Comparison of ENCODE assay signal across 21 cellular contexts in genomic region chr5:54861212-54861894, GRCh38.
A peak's percentile ranks its signal among the peaks of the same experiment; 100 is the strongest.
DNase-seq lines count a peak whose midpoint lies in the region; ATAC-seq and TF ChIP-seq lines count a peak whose summit lies in the region.
"Had no signal": no experiment of that assay in that cellular context is flagged by ENCODE, and none has a peak within 500 bp of the region (broad histone marks: within the 10 kb centered on the region; RNA-seq: fewer than 3 reads in every experiment).

No MANE protein-coding gene starts in this region.

- no peak overlapping the region for H3K27ac Mint-ChIP-seq in activated CD8-positive, alpha-beta memory T cell treated with anti-CD3 and anti-CD28 coated beads, Interleukin-2, amount 10 ng/mL, durations not matched to agents 7 days and 5 days
- H3K27ac Mint-ChIP-seq in activated T-cell treated with anti-CD3 and anti-CD28 coated beads, Interleukin-2, amount 50 U/mL, for 24 hours: no peak overlapping the region
- H3K27ac Mint-ChIP-seq: activated CD4-positive, alpha-beta memory T cell treated with anti-CD3 and anti-CD28 coated beads, Interleukin-2, amount 10 ng/mL, durations not matched to agents 7 days and 5 days; activated naive CD8-positive, alpha-beta T cell; activated T-helper 1 cell treated with anti-CD3 and anti-CD28 coated beads, Interleukin-12 subunit alpha, Interleukin-12 subunit beta, Interleukin-2, Interleukin-4 antibody, amounts not matched to agents 30 ng/mL and 10 ng/mL and 1 ng/mL, durations not matched to agents 14 hours and 24 hours and 36 hours; nephron progenitor cell; stimulated activated effector memory CD8-positive, alpha-beta T cell treated with anti-CD3 and anti-CD28 coated beads, Interleukin-12 subunit alpha, Interleukin-12 subunit beta, amount 100 ng/mL, for 72 hours; T-helper 1 cell treated with Interleukin-12 subunit alpha and Interleukin-12 subunit beta and Interleukin-4 antibody, amounts not matched to agents 30 μg/mL and 1 μg/mL, for 36 hours had no signal

- H3K4me3 ChIP-seq in SJSA1 (no peak overlapping the region), fibroblast of lung (replicated peaks in 1 of 4; ENCODE audit: control extremely low read depth in 1 of 4, insufficient read depth in 1 of 4, low read depth in 3 of 4, low read length in 4 of 4) (no peak overlapping the region), parathyroid adenoma (ENCODE audit: low read depth, low read length) (no peak overlapping the region), SK-N-SH (ENCODE audit: low read depth in 2 of 2, low read length in 1 of 2) (no peak overlapping the region)
- H3K4me3 ChIP-seq: K562 had no signal

- peaks cover 55% of the 10 kb centered on the region for H3K27me3 Mint-ChIP-seq in activated CD8-positive, alpha-beta memory T cell treated with anti-CD3 and anti-CD28 coated beads, Interleukin-2, amount 10 ng/mL, durations not matched to agents 7 days and 5 days
- H3K27me3 Mint-ChIP-seq in activated T-cell treated with anti-CD3 and anti-CD28 coated beads, Interleukin-2, amount 50 U/mL, for 24 hours: peaks cover 70% of the 10 kb centered on the region

- no peaks in the 10 kb centered on the region for H3K27me3 ChIP-seq in SJSA1 (replicated peaks)
- H3K27me3 ChIP-seq in fibroblast of lung (ENCODE audit: control insufficient read depth, insufficient read depth, low read length): no peaks in the 10 kb centered on the region
- no peaks in the 10 kb centered on the region for H3K27me3 ChIP-seq in parathyroid adenoma (ENCODE audit: control insufficient read depth, insufficient read depth, low read length)
- H3K27me3 ChIP-seq in SK-N-SH (ENCODE audit: insufficient read depth): peaks cover 21% of the 10 kb centered on the region; the same call in 1 of the 2 replicates

- H3K9me3 Mint-ChIP-seq in activated CD8-positive, alpha-beta memory T cell treated with anti-CD3 and anti-CD28 coated beads, Interleukin-2, amount 10 ng/mL, durations not matched to agents 7 days and 5 days (ENCODE audit: low read depth): peaks cover 22% of the 10 kb centered on the region
- H3K9me3 Mint-ChIP-seq in activated T-cell treated with anti-CD3 and anti-CD28 coated beads, Interleukin-2, amount 50 U/mL, for 24 hours: peaks cover 27% of the 10 kb centered on the region

- H3K4me1 ChIP-seq in SJSA1 (replicated peaks) (peaks cover 14% of the 10 kb centered on the region), fibroblast of lung (ENCODE audit: control insufficient read depth, extremely low read depth, insufficient read depth, low read length) (peaks cover 14% of the 10 kb centered on the region), parathyroid adenoma (no peaks in the 10 kb centered on the region), SK-N-SH (ENCODE audit: control insufficient read depth in 1 of 2, insufficient read depth in 2 of 2, low read depth in 1 of 2, low read length in 1 of 2) (no peaks in the 10 kb centered on the region; a peak in 1 of 4 replicates)

- peak; percentile 27 for DNase-seq in AG20443 (ENCODE audit: low spot score)
- peak in 1 of 2 experiments; percentile 49 for DNase-seq in SJSA1 (ENCODE audit: low read depth in 1 of 2, low spot score in 2 of 2)
- DNase-seq in fibroblast of lung (ENCODE audit: low read depth in 2 of 2): peak; percentile 75 to 84
- no peak for DNase-seq in activated CD8-positive, alpha-beta memory T cell treated with anti-CD3 and anti-CD28 coated beads, Interleukin-2, amount 10 ng/mL, durations not matched to agents 7 days and 5 days
- DNase-seq in activated T-cell treated with anti-CD3 and anti-CD28 coated beads, Interleukin-2, amount 50 U/mL, for 24 hours: no peak
- DNase-seq in SK-N-SH: no peak
- DNase-seq: ACHN; activated CD4-positive, alpha-beta memory T cell treated with anti-CD3 and anti-CD28 coated beads, Interleukin-2, amount 10 ng/mL, durations not matched to agents 7 days and 5 days; H9; mesendoderm; NCI-H1930; nephron progenitor cell; WERI-Rb-1 had no signal

- H3K36me3 Mint-ChIP-seq in activated CD8-positive, alpha-beta memory T cell treated with anti-CD3 and anti-CD28 coated beads, Interleukin-2, amount 10 ng/mL, durations not matched to agents 7 days and 5 days: peaks cover 10% of the 10 kb centered on the region
- no peaks in the 10 kb centered on the region for H3K36me3 Mint-ChIP-seq in activated T-cell treated with anti-CD3 and anti-CD28 coated beads, Interleukin-2, amount 50 U/mL, for 24 hours (ENCODE audit: low read depth)
- H3K36me3 Mint-ChIP-seq: stimulated activated effector memory CD8-positive, alpha-beta T cell treated with anti-CD3 and anti-CD28 coated beads, Interleukin-12 subunit alpha, Interleukin-12 subunit beta, amount 100 ng/mL, for 72 hours had no signal

- H3K4me3 Mint-ChIP-seq in activated CD8-positive, alpha-beta memory T cell treated with anti-CD3 and anti-CD28 coated beads, Interleukin-2, amount 10 ng/mL, durations not matched to agents 7 days and 5 days: no peak overlapping the region
- no peak overlapping the region for H3K4me3 Mint-ChIP-seq in activated T-cell treated with anti-CD3 and anti-CD28 coated beads, Interleukin-2, amount 50 U/mL, for 24 hours
- H3K4me3 Mint-ChIP-seq: activated CD4-positive, alpha-beta memory T cell treated with anti-CD3 and anti-CD28 coated beads, Interleukin-2, amount 10 ng/mL, durations not matched to agents 7 days and 5 days; activated naive CD8-positive, alpha-beta T cell; activated T-helper 1 cell treated with anti-CD3 and anti-CD28 coated beads, Interleukin-12 subunit alpha, Interleukin-12 subunit beta, Interleukin-2, Interleukin-4 antibody, amounts not matched to agents 30 ng/mL and 10 ng/mL and 1 ng/mL, durations not matched to agents 14 hours and 24 hours and 36 hours; H9; nephron progenitor cell; stimulated activated effector memory CD8-positive, alpha-beta T cell treated with anti-CD3 and anti-CD28 coated beads, Interleukin-12 subunit alpha, Interleukin-12 subunit beta, amount 100 ng/mL, for 72 hours; T-helper 1 cell treated with Interleukin-12 subunit alpha and Interleukin-12 subunit beta and Interleukin-4 antibody, amounts not matched to agents 30 μg/mL and 1 μg/mL, for 36 hours had no signal

- H2AFZ ChIP-seq in fibroblast of lung (ENCODE audit: low read length): no peak overlapping the region
- H2AFZ ChIP-seq in parathyroid adenoma: peak overlapping the region; percentile 33
- no peak overlapping the region for H2AFZ ChIP-seq in SK-N-SH (ENCODE audit: low read depth)

- peak overlapping the region; percentile 30 for H3K4me2 ChIP-seq in fibroblast of lung (ENCODE audit: extremely low read depth, insufficient read depth, low read length)
- no peak overlapping the region for H3K4me2 ChIP-seq in parathyroid adenoma (ENCODE audit: low read length)
- H3K4me2 ChIP-seq in SK-N-SH: no peak overlapping the region

- CTCF ChIA-PET in activated CD8-positive, alpha-beta memory T cell treated with anti-CD3 and anti-CD28 coated beads, Interleukin-2, amount 10 ng/mL, durations not matched to agents 7 days and 5 days (lab: Charles Lee): no interaction called here
- CTCF ChIA-PET in SK-N-SH (lab: Yijun Ruan, JAX): interaction anchor here (1.8 to 7.6 kb wide), 2 partner anchors 16 to 344 kb away, joined by 7 to 92 read pairs; partner anchors contain the start of gene SNX18

- H3K79me2 ChIP-seq in fibroblast of lung (ENCODE audit: control insufficient read depth, insufficient read depth, low read length) (no peaks in the 10 kb centered on the region), parathyroid adenoma (no peaks in the 10 kb centered on the region), SK-N-SH (ENCODE audit: insufficient read depth) (no peaks in the 10 kb centered on the region)

- H3K9ac ChIP-seq in fibroblast of lung (ENCODE audit: insufficient read depth, low read length) (no peak overlapping the region), parathyroid adenoma (no peak overlapping the region), SK-N-SH (no peak overlapping the region)

- POLR2A ChIA-PET in SK-N-SH (lab: Yijun Ruan, JAX): no interaction called here

- no peak for TF ChIP-seq CTCF in fibroblast of lung (conservative IDR thresholded peaks at IDR 0.05 in 1 of 2, IDR thresholded peaks at IDR 0.05 in 1 of 2; ENCODE audit: low read depth in 1 of 2, low read length in 2 of 2)
- TF ChIP-seq CTCF in parathyroid adenoma (IDR thresholded peaks at IDR 0.05): no peak
- no peak for TF ChIP-seq CTCF in SK-N-SH (IDR thresholded peaks at IDR 0.05)

- H3K9me3 ChIP-seq in SJSA1 (replicated peaks) (peaks cover 5% of the 10 kb centered on the region; the same call in 1 of the 2 replicates), fibroblast of lung (ENCODE audit: control insufficient read depth, insufficient read depth, low read depth, low read length) (no peaks in the 10 kb centered on the region), parathyroid adenoma (ENCODE audit: control insufficient read depth, low read length) (no peaks in the 10 kb centered on the region), SK-N-SH (no peaks in the 10 kb centered on the region; the same call in 1 of the 2 replicates)

- H3K4me1 Mint-ChIP-seq in activated CD8-positive, alpha-beta memory T cell treated with anti-CD3 and anti-CD28 coated beads, Interleukin-2, amount 10 ng/mL, durations not matched to agents 7 days and 5 days: no peaks in the 10 kb centered on the region
- H3K4me1 Mint-ChIP-seq in activated T-cell treated with anti-CD3 and anti-CD28 coated beads, Interleukin-2, amount 50 U/mL, for 24 hours (ENCODE audit: low read depth): peaks cover 5% of the 10 kb centered on the region
- H3K4me1 Mint-ChIP-seq: activated CD4-positive, alpha-beta memory T cell treated with anti-CD3 and anti-CD28 coated beads, Interleukin-2, amount 10 ng/mL, durations not matched to agents 7 days and 5 days had no signal

- H3K27ac ChIP-seq in SJSA1: peak overlapping the region; percentile 50
- H3K27ac ChIP-seq in fibroblast of lung (ENCODE audit: insufficient read depth, low read length): peak overlapping the region; percentile 29
- H3K27ac ChIP-seq in parathyroid adenoma: no peak overlapping the region
- no peak overlapping the region for H3K27ac ChIP-seq in SK-N-SH (ENCODE audit: low read depth in 2 of 2, low read length in 1 of 2)
- H3K27ac ChIP-seq: WERI-Rb-1 had no signal

- H3K36me3 ChIP-seq in SJSA1 (no peaks in the 10 kb centered on the region), fibroblast of lung (ENCODE audit: control insufficient read depth, insufficient read depth, low read length) (no peaks in the 10 kb centered on the region), parathyroid adenoma (ENCODE audit: control insufficient read depth, insufficient read depth, low read length) (no peaks in the 10 kb centered on the region), SK-N-SH (replicated peaks in 1 of 2; ENCODE audit: control insufficient read depth in 1 of 2, insufficient read depth in 2 of 2, low read length in 1 of 2) (no peaks in the 10 kb centered on the region)
- H3K36me3 ChIP-seq: WERI-Rb-1 had no signal

- no peak for TF ChIP-seq EP300 in SK-N-SH (IDR thresholded peaks at IDR 0.05; ENCODE audit: borderline replicate concordance in 1 of 2, low read depth in 1 of 2, low read length in 1 of 2)

- peaks cover 4% of the 10 kb centered on the region for H3F3A ChIP-seq in SK-N-SH (replicated peaks; ENCODE audit: insufficient read depth)

- no peak for ATAC-seq in activated CD8-positive, alpha-beta memory T cell treated with anti-CD3 and anti-CD28 coated beads, Interleukin-2, amount 10 ng/mL, durations not matched to agents 7 days and 5 days
- no peak for ATAC-seq in HG03469 (IDR thresholded peaks at IDR 0.05; ENCODE audit: unreplicated experiment)
- ATAC-seq: Right ventricle myocardium inferior; stimulated activated effector memory CD8-positive, alpha-beta T cell treated with anti-CD3 and anti-CD28 coated beads, Interleukin-12 subunit alpha, Interleukin-12 subunit beta, amount 100 ng/mL, for 72 hours had no signal

- WGBS in SK-N-SH (ENCODE audit: low lambda C conversion rate): 9% methylated on average over 5 of the region's 5 CpGs

- no peaks in the 10 kb centered on the region for H4K20me1 ChIP-seq in fibroblast of lung (ENCODE audit: control insufficient read depth, extremely low read depth, insufficient read depth, low read length)
- no peaks in the 10 kb centered on the region for H4K20me1 ChIP-seq in SK-N-SH (ENCODE audit: insufficient read depth)

- no peak for TF ChIP-seq RAD21 in SK-N-SH (IDR thresholded peaks at IDR 0.05; ENCODE audit: low read length)

- H3K9me2 ChIP-seq in SK-N-SH: no peaks in the 10 kb centered on the region

Comparison
In these comparisons a context has a peak if more than half of its experiments do, and no peak if none do; other contexts are left out.
1. DNase-seq: peak in AG20443 (single experiment) and fibroblast of lung (2 of 2); none in activated CD8-positive, alpha-beta memory T cell treated with anti-CD3 and anti-CD28 coated beads, Interleukin-2, amount 10 ng/mL, durations not matched to agents 7 days and 5 days (single experiment), activated T-cell treated with anti-CD3 and anti-CD28 coated beads, Interleukin-2, amount 50 U/mL, for 24 hours (single experiment) and SK-N-SH (single experiment).
2. H3K27ac ChIP-seq: peak in SJSA1 (single experiment) and fibroblast of lung (single experiment); none in parathyroid adenoma (single experiment) and SK-N-SH (0 of 2).